15 cellular contexts compared by ENCODE assay signal in genomic region chr7:3923307-3923918, GRCh38.
DNase-seq lines count a peak whose midpoint lies in the region; ATAC-seq and TF ChIP-seq lines count a peak whose summit lies in the region.
"Had no signal": no experiment of that assay in that cellular context is flagged by ENCODE, and none has a peak within 500 bp of the region (broad histone marks: within the 10 kb centered on the region; RNA-seq: fewer than 3 reads in every experiment).

No MANE protein-coding gene starts in this region.

- no peak overlapping the region for H3K14ac ChIP-seq in mesenchymal stem cell (ENCODE audit: low read length in 2 of 2)

- no peak overlapping the region for H3K4me2 ChIP-seq in mesenchymal stem cell (ENCODE audit: low read length, poor library complexity, severe bottlenecking)
- H3K4me2 ChIP-seq: BLaER1 had no signal

- H3K27ac ChIP-seq in body of pancreas (peak overlapping the region in 1 of 4 donors; percentile 22), mesenchymal stem cell (ENCODE audit: low read length, poor library complexity, severe bottlenecking) (no peak overlapping the region), thyroid gland (no peak overlapping the region)
- H3K27ac ChIP-seq: BLaER1, GM23248 had no signal

- no peak overlapping the region for H3K9ac ChIP-seq in mesenchymal stem cell (ENCODE audit: low read length)
- H3K9ac ChIP-seq: BLaER1, GM23248 had no signal

- H3K9me3 ChIP-seq in body of pancreas (no peaks in the 10 kb centered on the region), mesenchymal stem cell (ENCODE audit: control insufficient read depth, low read length) (no peaks in the 10 kb centered on the region), thyroid gland (no peaks in the 10 kb centered on the region)

- no peaks in the 10 kb centered on the region for H3K27me3 ChIP-seq in body of pancreas
- no peaks in the 10 kb centered on the region for H3K27me3 ChIP-seq in mesenchymal stem cell (ENCODE audit: control insufficient read depth in 1 of 2, insufficient read depth in 1 of 2, low read length in 2 of 2)
- no peaks in the 10 kb centered on the region for H3K27me3 ChIP-seq in thyroid gland
- H3K27me3 ChIP-seq: BLaER1 had no signal

- H3K23ac ChIP-seq in mesenchymal stem cell (ENCODE audit: low read length in 2 of 2): no peak overlapping the region

- no peaks in the 10 kb centered on the region for H3K79me1 ChIP-seq in mesenchymal stem cell (replicated peaks; ENCODE audit: low read length, poor library complexity, severe bottlenecking)

- H2AFZ ChIP-seq in mesenchymal stem cell (ENCODE audit: low read depth, low read length): no peak overlapping the region
- H2AFZ ChIP-seq: GM23248 had no signal

- no peak overlapping the region for H4K8ac ChIP-seq in mesenchymal stem cell (ENCODE audit: low read length)

- ATAC-seq in body of pancreas (peak; percentile 65), GM21515 (IDR thresholded peaks at IDR 0.05; ENCODE audit: unreplicated experiment) (no peak)

- no peak overlapping the region for H3K4me3 ChIP-seq in body of pancreas
- H3K4me3 ChIP-seq in mesenchymal stem cell (ENCODE audit: insufficient read depth in 1 of 2, low read depth in 1 of 2, low read length in 2 of 2): no peak overlapping the region
- no peak overlapping the region for H3K4me3 ChIP-seq in thyroid gland (replicated peaks in 1 of 3)
- H3K4me3 ChIP-seq: BLaER1, GM23248 had no signal

- no peak overlapping the region for H3K18ac ChIP-seq in mesenchymal stem cell (ENCODE audit: low read depth in 1 of 2, low read length in 2 of 2)

- WGBS in body of pancreas, 2 donors: 58 to 60% methylated on average over 8 to 10 of the region's 10 CpGs
- WGBS in mesenchymal stem cell: 97% methylated on average over 10 of the region's 10 CpGs
- 55 to 63% methylated on average over 8 to 10 of the region's 10 CpGs for WGBS in thyroid gland, 2 donors

- TF ChIP-seq POLR2A in body of pancreas (IDR thresholded peaks at IDR 0.05) (no peak), thyroid gland (IDR thresholded peaks at IDR 0.05) (no peak)

- no peak overlapping the region for H4K91ac ChIP-seq in mesenchymal stem cell (ENCODE audit: low read length)

- H2BK12ac ChIP-seq in mesenchymal stem cell (ENCODE audit: low read length in 2 of 2): no peak overlapping the region

- no peak overlapping the region for H2BK15ac ChIP-seq in mesenchymal stem cell (ENCODE audit: low read depth, poor library complexity, severe bottlenecking)

- no peak overlapping the region for H3K4ac ChIP-seq in mesenchymal stem cell (ENCODE audit: low read depth in 1 of 2, low read length in 2 of 2)

- H2AK5ac ChIP-seq in mesenchymal stem cell (ENCODE audit: low read length, severe bottlenecking): peak overlapping the region; percentile 1

- H3K4me1 ChIP-seq in body of pancreas (peaks cover 15% of the 10 kb centered on the region), mesenchymal stem cell (ENCODE audit: control insufficient read depth, insufficient read depth, low read depth, low read length) (peaks cover 19% of the 10 kb centered on the region), thyroid gland (peaks cover 0 to 3% of the 10 kb centered on the region in 2 donors)

- intact Hi-C loops in body of pancreas (cut with DNase I): no loop called here
- intact Hi-C loops in thyroid gland (cut with DNase I): no loop called here

- H3K36me3 ChIP-seq in body of pancreas (replicated peaks in 1 of 2; ENCODE audit: insufficient read depth in 1 of 2, low read depth in 2 of 2): no peaks in the 10 kb centered on the region
- no peaks in the 10 kb centered on the region for H3K36me3 ChIP-seq in mesenchymal stem cell (ENCODE audit: control insufficient read depth in 1 of 2, insufficient read depth in 2 of 2, low read depth in 1 of 2, low read length in 2 of 2)
- no peaks in the 10 kb centered on the region for H3K36me3 ChIP-seq in thyroid gland
- H3K36me3 ChIP-seq: BLaER1 had no signal

- H2BK5ac ChIP-seq in mesenchymal stem cell (ENCODE audit: low read depth, low read length, poor library complexity, severe bottlenecking): no peak overlapping the region

- no peak overlapping the region for H2BK120ac ChIP-seq in mesenchymal stem cell (ENCODE audit: low read depth, low read length)

- TF ChIP-seq CTCF in body of pancreas (IDR thresholded peaks at IDR 0.05) (no peak), thyroid gland (IDR thresholded peaks at IDR 0.05) (no peak)

- peak; percentile 31 for DNase-seq in DMS79 (lab: John Stamatoyannopoulos, UW)
- peak; percentile 30 to 68 (median 42) for DNase-seq in body of pancreas
- DNase-seq in mesenchymal stem cell: no peak
- DNase-seq in thyroid gland: peak; percentile 71 to 74
- no peak for DNase-seq in NK-92 (lab: John Stamatoyannopoulos, UW; ENCODE audit: unreplicated experiment)
- DNase-seq in NCI-H2107 treated with DMSO at 0.1 percent for 48 hours (lab: John Stamatoyannopoulos, UW; ENCODE audit: unreplicated experiment): no peak
- no peak for DNase-seq in GM19240 (ENCODE audit: insufficient read length, low spot score)
- DNase-seq: 8988T; AML-193; CD4-positive, CD25-positive, alpha-beta regulatory T cell; DMS53; GM23248; H7 had no signal

Comparison
In these comparisons a context has a peak if more than half of its experiments do, and no peak if none do; other contexts are left out.
1. DNase-seq: peak in DMS79 (single experiment), body of pancreas (4 of 4) and thyroid gland (2 of 2); none in mesenchymal stem cell (single experiment), NK-92 (single experiment), NCI-H2107 treated with DMSO at 0.1 percent for 48 hours (single experiment) and GM19240 (single experiment).